In the genomic region with DNA sequence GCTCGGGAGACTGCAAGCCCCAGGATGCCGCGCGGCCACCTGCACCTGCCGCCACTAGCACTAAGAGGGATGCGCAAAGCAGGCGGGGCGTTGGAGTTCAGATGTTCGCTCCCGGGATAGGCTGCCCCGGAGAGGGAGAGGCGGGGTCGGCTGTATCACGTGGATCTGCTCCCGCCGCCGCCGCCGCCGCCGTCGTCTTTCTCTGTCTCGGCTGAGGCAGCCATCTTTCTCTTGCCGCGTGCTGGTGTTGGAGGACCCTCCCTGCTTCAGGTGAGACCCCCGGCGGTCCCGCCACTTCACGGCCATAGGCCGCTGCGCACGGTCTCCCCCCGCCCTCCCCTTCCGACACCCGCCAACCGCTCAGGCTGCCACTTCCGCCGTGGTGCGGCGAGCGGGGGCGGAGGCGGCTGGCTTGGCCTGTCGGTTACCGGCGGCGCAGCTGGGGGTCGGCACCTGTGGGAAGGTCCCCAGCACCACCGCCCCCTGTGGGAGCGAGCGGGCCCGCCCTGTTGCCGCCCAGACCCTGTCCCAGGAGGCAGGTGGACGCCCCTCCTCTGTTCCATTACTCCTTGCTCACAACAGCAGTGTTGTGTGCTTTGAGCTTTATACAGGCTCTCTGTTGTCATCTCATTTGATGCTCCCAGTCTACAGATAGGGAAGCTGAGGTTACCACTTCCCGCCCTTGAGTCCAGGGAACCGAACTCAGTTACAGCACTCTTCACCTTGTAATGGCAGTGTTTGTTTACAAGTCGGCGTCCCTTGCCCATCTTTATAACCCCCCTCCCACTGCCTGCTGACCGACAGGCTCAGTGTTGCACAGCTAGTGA, we compare ENCODE assay signal across 8 cellular contexts. TPM values are rescaled to one million over a fixed set of nuclear protein-coding genes. Genes with fewer than 3 reads are reported as not detected.
DNase-seq lines count a peak whose midpoint lies in the region; ATAC-seq and TF ChIP-seq lines count a peak whose summit lies in the region.

A gene (plus strand): TSS at position 186 of the 827 bp plus-strand sequence. CDS start 3,553 bp downstream, outside the sequence.

- peak; percentile 51 for ATAC-seq in GM18499 (IDR thresholded peaks at IDR 0.05; ENCODE audit: insufficient read depth, unreplicated experiment)
- ATAC-seq in HG02938 (IDR thresholded peaks at IDR 0.05; ENCODE audit: unreplicated experiment): peak; percentile 79
- ATAC-seq in left cardiac atrium: peak; percentile 98

- no peaks in the 10 kb centered on the region for H3K27me3 ChIP-seq in prostate gland (replicated peaks; ENCODE audit: insufficient read depth)

- TF ChIP-seq CTCF in prostate gland (IDR thresholded peaks at IDR 0.05): peak in 1 of 4 experiments; percentile 10

- H3K27ac ChIP-seq in prostate gland: peak within 1 kb of the TSS; percentile 84 to 88

- H3K4me1 ChIP-seq in prostate gland (replicated peaks): peaks cover 6% of the 10 kb centered on the region

- H3K36me3 ChIP-seq in prostate gland: no peaks in the 10 kb centered on the region

- under 1% methylated on average over 34 of the region's 59 CpGs for WGBS in prostate gland

- TF ChIP-seq POLR2A in prostate gland (IDR thresholded peaks at IDR 0.05): peak; percentile 69

- peak within 1 kb of the TSS; percentile 79 to 86 for H3K4me3 ChIP-seq in prostate gland

- DNase-seq in NCI-H187 treated with DMSO at 0.1 percent for 48 hours (lab: John Stamatoyannopoulos, UW): peak; percentile 93
- DNase-seq in T-helper 2 cell: peak; percentile 83 to 97 (median 91)
- peak; percentile 47 to 97 (median 93) for DNase-seq in amygdala (lab: John Stamatoyannopoulos, UW)
- peak; percentile 97 for DNase-seq in left cardiac atrium
- peak; percentile 97 for DNase-seq in prostate gland (ENCODE audit: low spot score)
- peak; percentile 96 for DNase-seq in ureter (ENCODE audit: low spot score)

- no peaks in the 10 kb centered on the region for H3K9me3 ChIP-seq in prostate gland

- intact Hi-C loops in left cardiac atrium (cut with DNase I): no loop called here
- intact Hi-C loops in prostate gland (cut with DNase I): no loop called here

RNA-seq across cellular contexts. Expression of the gene that starts here (rescaled TPM):
- total RNA-seq in left cardiac atrium (10 to 100 TPM; 28.7 to 36.3 TPM), prostate gland (10 to 100 TPM; 34.7 to 39.0 TPM), ureter (61.5 TPM)

Comparison
In these comparisons a context has a peak if more than half of its experiments do, and no peak if none do; other contexts are left out.
1. Peak in every context shown above with its lines: DNase-seq, ATAC-seq, H3K4me3 ChIP-seq and H3K27ac ChIP-seq.